25 cellular contexts compared by ENCODE assay signal in genomic region chr12:25827747-25828146, GRCh38.
DNase-seq lines count a peak whose midpoint lies in the region; ATAC-seq and TF ChIP-seq lines count a peak whose summit lies in the region.
"Had no signal": no experiment of that assay in that cellular context is flagged by ENCODE, and none has a peak within 500 bp of the region (broad histone marks: within the 10 kb centered on the region; RNA-seq: fewer than 3 reads in every experiment).

No MANE protein-coding gene starts in this region.

- no peaks in the 10 kb centered on the region for H3K79me2 ChIP-seq in fibroblast of lung (ENCODE audit: control insufficient read depth, insufficient read depth, low read length)

- no peak overlapping the region for H3K27ac Mint-ChIP-seq in activated T-helper 2 cell treated with anti-CD3 and anti-CD28 coated beads, Interferon-gamma antibody, Interleukin-2, Interleukin-4, amounts not matched to agents 10 μg/mL and 5 μg/mL and 100 μg/mL, durations not matched to agents 14 hours and 24 hours and 36 hours
- H3K27ac Mint-ChIP-seq: CD8-positive, alpha-beta memory T cell had no signal

- no peak for TF ChIP-seq CTCF in coronary artery (IDR thresholded peaks at IDR 0.05)
- no peak for TF ChIP-seq CTCF in fibroblast of lung (conservative IDR thresholded peaks at IDR 0.05 in 1 of 2, IDR thresholded peaks at IDR 0.05 in 1 of 2; ENCODE audit: low read depth in 1 of 2, low read length in 2 of 2)

- no peaks in the 10 kb centered on the region for H3K4me1 Mint-ChIP-seq in activated T-helper 2 cell treated with anti-CD3 and anti-CD28 coated beads, Interferon-gamma antibody, Interleukin-2, Interleukin-4, amounts not matched to agents 10 μg/mL and 5 μg/mL and 100 μg/mL, durations not matched to agents 14 hours and 24 hours and 36 hours (ENCODE audit: low read depth)
- H3K4me1 Mint-ChIP-seq: CD8-positive, alpha-beta memory T cell had no signal

- no peaks in the 10 kb centered on the region for H3K36me3 Mint-ChIP-seq in activated T-helper 2 cell treated with anti-CD3 and anti-CD28 coated beads, Interferon-gamma antibody, Interleukin-2, Interleukin-4, amounts not matched to agents 10 μg/mL and 5 μg/mL and 100 μg/mL, durations not matched to agents 14 hours and 24 hours and 36 hours (ENCODE audit: low read depth)
- H3K36me3 Mint-ChIP-seq: CD14-positive monocyte; CD8-positive, alpha-beta memory T cell had no signal

- H2AFZ ChIP-seq in fibroblast of lung (ENCODE audit: low read length) = no peak overlapping the region

- H3K9ac ChIP-seq in fibroblast of lung (ENCODE audit: insufficient read depth, low read length) (no peak overlapping the region), muscle layer of colon (ENCODE audit: low read length) (no peak overlapping the region), stomach smooth muscle (ENCODE audit: low read length in 2 of 2) (no peak overlapping the region)

- H3K9me3 Mint-ChIP-seq in activated T-helper 2 cell treated with anti-CD3 and anti-CD28 coated beads, Interferon-gamma antibody, Interleukin-2, Interleukin-4, amounts not matched to agents 10 μg/mL and 5 μg/mL and 100 μg/mL, durations not matched to agents 14 hours and 24 hours and 36 hours = no peaks in the 10 kb centered on the region
- H3K9me3 Mint-ChIP-seq: CD8-positive, alpha-beta memory T cell had no signal

- H3K27ac ChIP-seq in coronary artery (peak overlapping the region in 1 of 2 donors; percentile 67), fibroblast of lung (ENCODE audit: insufficient read depth, low read length) (no peak overlapping the region), muscle layer of colon (ENCODE audit: low read depth, low read length) (peak overlapping the region; percentile 1), stomach smooth muscle (ENCODE audit: low read length) (peak overlapping the region; percentile 71)

- H3K4me1 ChIP-seq in fibroblast of lung (ENCODE audit: control insufficient read depth, extremely low read depth, insufficient read depth, low read length) (peaks cover 16% of the 10 kb centered on the region), muscle layer of colon (ENCODE audit: insufficient read depth, low read length) (peaks cover 40% of the 10 kb centered on the region), stomach smooth muscle (ENCODE audit: control insufficient read depth, insufficient read depth, low read length) (peaks cover 24% of the 10 kb centered on the region)
- H3K4me1 ChIP-seq: BE2C had no signal

- H3K4me3 Mint-ChIP-seq in activated T-helper 2 cell treated with anti-CD3 and anti-CD28 coated beads, Interferon-gamma antibody, Interleukin-2, Interleukin-4, amounts not matched to agents 10 μg/mL and 5 μg/mL and 100 μg/mL, durations not matched to agents 14 hours and 24 hours and 36 hours (ENCODE audit: low read depth) = no peak overlapping the region
- H3K4me3 Mint-ChIP-seq: CD14-positive monocyte; CD8-positive, alpha-beta memory T cell had no signal

- no peaks in the 10 kb centered on the region for H3K9me3 ChIP-seq in fibroblast of lung (ENCODE audit: control insufficient read depth, insufficient read depth, low read depth, low read length)
- no peaks in the 10 kb centered on the region for H3K9me3 ChIP-seq in muscle layer of colon (ENCODE audit: low read length)
- H3K9me3 ChIP-seq in stomach smooth muscle (ENCODE audit: control insufficient read depth in 2 of 2, low read length in 2 of 2) = no peaks in the 10 kb centered on the region
- H3K9me3 ChIP-seq: BE2C had no signal

- DNase-seq in coronary artery (ENCODE audit: low spot score) (no peak), fibroblast of lung (ENCODE audit: low read depth in 2 of 2) (no peak), H4 (ENCODE audit: low spot score) (no peak), NCI-H1105 treated with DMSO at 0.1 percent for 48 hours (lab: John Stamatoyannopoulos, UW) (no peak)
- no peak for DNase-seq in activated T-helper 2 cell treated with anti-CD3 and anti-CD28 coated beads, Interferon-gamma antibody, Interleukin-2, Interleukin-4, amounts not matched to agents 10 μg/mL and 5 μg/mL and 100 μg/mL, durations not matched to agents 14 hours and 24 hours and 36 hours (ENCODE audit: low spot score)
- DNase-seq: BE2C; CD8-positive, alpha-beta memory T cell; DMS 273 treated with DMSO at 0.1 percent for 48 hours; DMS79; GF-D8; Kasumi-1; NCI-H1105; NCI-H146; NCI-H1930; NCI-H2107; NCI-H446; NCI-H524 treated with DMSO at 0.1 percent for 48 hours; NCI-H774; SIG-M5 had no signal

- H3K27me3 ChIP-seq in fibroblast of lung (ENCODE audit: control insufficient read depth, insufficient read depth, low read length) (no peaks in the 10 kb centered on the region), muscle layer of colon (ENCODE audit: control insufficient read depth in 1 of 2, insufficient read depth in 2 of 2, low read length in 2 of 2) (no peaks in the 10 kb centered on the region), stomach smooth muscle (ENCODE audit: control insufficient read depth in 1 of 2, insufficient read depth in 2 of 2, low read length in 2 of 2) (no peaks in the 10 kb centered on the region)
- H3K27me3 ChIP-seq: BE2C had no signal

- no peak for ATAC-seq in HG03095 (IDR thresholded peaks at IDR 0.05; ENCODE audit: unreplicated experiment)
- ATAC-seq: HCT116, K562 had no signal

- H3K27me3 Mint-ChIP-seq in activated T-helper 2 cell treated with anti-CD3 and anti-CD28 coated beads, Interferon-gamma antibody, Interleukin-2, Interleukin-4, amounts not matched to agents 10 μg/mL and 5 μg/mL and 100 μg/mL, durations not matched to agents 14 hours and 24 hours and 36 hours (ENCODE audit: low read depth) = peaks cover 13% of the 10 kb centered on the region

- no peaks in the 10 kb centered on the region for H4K20me1 ChIP-seq in fibroblast of lung (ENCODE audit: control insufficient read depth, extremely low read depth, insufficient read depth, low read length)

- H3K4me2 ChIP-seq in fibroblast of lung (ENCODE audit: extremely low read depth, insufficient read depth, low read length) = peak overlapping the region; percentile 70

- H3K4me3 ChIP-seq in coronary artery (peak overlapping the region; percentile 31), fibroblast of lung (replicated peaks in 1 of 4; ENCODE audit: control extremely low read depth in 1 of 4, insufficient read depth in 1 of 4, low read depth in 3 of 4, low read length in 4 of 4) (no peak overlapping the region), muscle layer of colon (ENCODE audit: low read depth in 1 of 2, low read length in 2 of 2) (no peak overlapping the region), stomach smooth muscle (ENCODE audit: low read length in 2 of 2) (peak overlapping the region; percentile 15 to 57)
- H3K4me3 ChIP-seq: K562 had no signal

- no peaks in the 10 kb centered on the region for H3K36me3 ChIP-seq in fibroblast of lung (ENCODE audit: control insufficient read depth, insufficient read depth, low read length)
- H3K36me3 ChIP-seq in muscle layer of colon (ENCODE audit: insufficient read depth, low read length) = no peaks in the 10 kb centered on the region
- H3K36me3 ChIP-seq in stomach smooth muscle (ENCODE audit: control insufficient read depth in 2 of 2, insufficient read depth in 2 of 2, low read length in 2 of 2) = no peaks in the 10 kb centered on the region
- H3K36me3 ChIP-seq: BE2C had no signal

- intact Hi-C loops in activated T-helper 2 cell treated with anti-CD3 and anti-CD28 coated beads, Interferon-gamma antibody, Interleukin-2, Interleukin-4, amounts not matched to agents 10 μg/mL and 5 μg/mL and 100 μg/mL, durations not matched to agents 14 hours and 24 hours and 36 hours (cut with micrococcal nuclease) = no loop called here

Comparison
In these comparisons a context has a peak if more than half of its experiments do, and no peak if none do; other contexts are left out.
1. H3K4me3 ChIP-seq: peak in coronary artery (single experiment) and stomach smooth muscle (2 of 2); none in fibroblast of lung (0 of 4) and muscle layer of colon (0 of 2).